In genomic region chr20:62918830-62919229, GRCh38 we compare ENCODE assay signal across 11 cellular contexts. TPM values are rescaled to one million over a fixed set of nuclear protein-coding genes. Genes with fewer than 3 reads are reported as not detected.
DNase-seq lines count a peak whose midpoint lies in the region; ATAC-seq and TF ChIP-seq lines count a peak whose summit lies in the region.
"Had no signal": no experiment of that assay in that cellular context is flagged by ENCODE, and none has a peak within 500 bp of the region (broad histone marks: within the 10 kb centered on the region; RNA-seq: fewer than 3 reads in every experiment).

No MANE protein-coding gene starts in this region.

- H3F3A ChIP-seq in SU-DHL-6 (ENCODE audit: insufficient read depth) = peaks cover 9% of the 10 kb centered on the region; the same call in 1 of the 2 replicates

- no peak for TF ChIP-seq CTCF in SU-DHL-6 (IDR thresholded peaks at IDR 0.05; ENCODE audit: insufficient read depth, low read length, poor library complexity, severe bottlenecking)
- peak in 1 of 11 experiments; percentile 2 for TF ChIP-seq CTCF in spleen (IDR thresholded peaks at IDR 0.05 in 8 of 11, conservative IDR thresholded peaks at IDR 0.05 in 3 of 11)

- peak; percentile 31 for DNase-seq in activated naive CD4-positive, alpha-beta T cell treated with anti-CD3 and anti-CD28 coated beads, Interleukin-2, amount 50 U/mL, for 16 hours
- DNase-seq in spleen (no peak), nucleus accumbens (lab: John Stamatoyannopoulos, UW) (no peak), NCI-H2171 treated with DMSO at 0.1 percent for 48 hours (lab: John Stamatoyannopoulos, UW) (no peak), COLO668 (lab: John Stamatoyannopoulos, UW; ENCODE audit: unreplicated experiment) (no peak), MG63 (no peak)
- DNase-seq: NCI-H526 had no signal

- no peak overlapping the region for H3K9ac ChIP-seq in SU-DHL-6 (ENCODE audit: low read length)

- intact Hi-C loops in spleen (cut with DNase I; ENCODE audit: low total_unique reads) = no loop called here

- H3K4me2 ChIP-seq in SU-DHL-6 (ENCODE audit: low read depth, low read length, poor library complexity, severe bottlenecking) = peak overlapping the region; percentile 40
- H3K4me2 ChIP-seq: hepatocyte had no signal

- ATAC-seq in GM18498 (IDR thresholded peaks at IDR 0.05; ENCODE audit: unreplicated experiment) = peak; percentile 49

- H3K4me1 ChIP-seq in spleen = peaks cover 84 to 100% (median 100%) of the 10 kb centered on the region in 6 donors

- no peaks in the 10 kb centered on the region for H3K27me3 ChIP-seq in SU-DHL-6 (ENCODE audit: low read length)
- H3K27me3 ChIP-seq in spleen (replicated peaks in 1 of 7) = no peaks in the 10 kb centered on the region
- no peaks in the 10 kb centered on the region for H3K27me3 ChIP-seq in MG63
- H3K27me3 ChIP-seq: hepatocyte had no signal

- H3K27ac ChIP-seq in SU-DHL-6 (ENCODE audit: low read depth, low read length) = peak overlapping the region; percentile 28
- peak overlapping the region in 6 of 8 donors; percentile 13 to 77 (median 55) for H3K27ac ChIP-seq in spleen
- H3K27ac ChIP-seq: hepatocyte had no signal

- no peaks in the 10 kb centered on the region for H3K9me3 ChIP-seq in SU-DHL-6 (ENCODE audit: insufficient read depth, low read length)
- no peaks in the 10 kb centered on the region for H3K9me3 ChIP-seq in spleen
- no peaks in the 10 kb centered on the region for H3K9me3 ChIP-seq in MG63

- H3K79me2 ChIP-seq in SU-DHL-6 (ENCODE audit: insufficient read depth, low read length) = peaks cover 100% of the 10 kb centered on the region

- H4K20me1 ChIP-seq in SU-DHL-6 (ENCODE audit: low read depth, low read length) = peaks cover 69% of the 10 kb centered on the region

- H3K4me3 ChIP-seq in SU-DHL-6 (ENCODE audit: insufficient read depth, low read length, poor library complexity, severe bottlenecking) (no peak overlapping the region), spleen (peak overlapping the region in 5 of 8 donors; percentile 1 to 48 (median 9)), MG63 (no peak overlapping the region)
- H3K4me3 ChIP-seq: hepatocyte had no signal

- no peak for TF ChIP-seq POLR2A in spleen (IDR thresholded peaks at IDR 0.05)

- H3K36me3 ChIP-seq in SU-DHL-6 (ENCODE audit: low read length) = 0 out of 2 replicates have a peak, but pooled peaks cover 5% of the 10 kb centered on the region
- H3K36me3 ChIP-seq in spleen = peaks cover 0 to 6% (median under 1%) of the 10 kb centered on the region in 6 donors
- peaks cover 11% of the 10 kb centered on the region for H3K36me3 ChIP-seq in MG63

- 2 to 17% (median 14%) methylated on average over 6 of the region's 6 CpGs for WGBS in spleen, 5 donors

- no peak overlapping the region for H2AFZ ChIP-seq in SU-DHL-6 (ENCODE audit: low read depth, low read length, severe bottlenecking)
- H2AFZ ChIP-seq: hepatocyte had no signal

- H3K9me2 ChIP-seq in SU-DHL-6 (replicated peaks; ENCODE audit: insufficient read depth, low read length) = no peaks in the 10 kb centered on the region

RNA-seq across cellular contexts. Expression of gene DIDO1, which starts 7.5 kb away (rescaled TPM):
- 10 to 100 TPM; 61.2 to 79.6 (median 76.0) TPM for total RNA-seq in spleen
- 10 to 100 TPM; 17.4 to 23.2 (median 17.8) TPM for polyA plus RNA-seq in spleen
- 20.0 and 21.2 TPM in 2 replicates for total RNA-seq in MG63 (2014; rRNA removed; shearing (Covaris generic); ENCODE audit: low replicate concordance)

RNA-seq across cellular contexts. Expression of gene GID8, which starts 19.1 kb away (rescaled TPM):
- total RNA-seq in spleen = 10 to 100 TPM; 26.5 to 33.3 (median 29.6) TPM
- polyA plus RNA-seq in spleen = 10 to 100 TPM in 2 of 3 donors, 1 to 10 TPM in 1; 9.7 to 12.9 (median 12.0) TPM
- 36.6 and 42.1 TPM in 2 replicates for total RNA-seq in MG63 (2014; rRNA removed; shearing (Covaris generic); ENCODE audit: low replicate concordance)

RNA-seq across cellular contexts. Expression of gene SLC17A9, which starts 33.7 kb away (rescaled TPM):
- 10 to 100 TPM; 18.8 to 41.9 (median 31.4) TPM for total RNA-seq in spleen
- polyA plus RNA-seq in spleen = 10 to 100 TPM; 34.4 to 95.3 (median 41.5) TPM
- not detected in 2 replicates for total RNA-seq in MG63 (2014; rRNA removed; shearing (Covaris generic); ENCODE audit: low replicate concordance)
- total RNA-seq: HT1080 had no signal

RNA-seq across cellular contexts. Expression of gene TCFL5, which starts 57.2 kb away (rescaled TPM):
- 1 to 10 TPM; 4.1 to 8.8 (median 6.8) TPM for total RNA-seq in spleen
- 1 to 10 TPM; 4.5 to 6.3 (median 5.3) TPM for polyA plus RNA-seq in spleen
- total RNA-seq in MG63 (2014; rRNA removed; shearing (Covaris generic); ENCODE audit: low replicate concordance) = 16.0 and 25.4 TPM in 2 replicates

Comparison
In these comparisons a context has a peak if more than half of its experiments do, and no peak if none do; other contexts are left out.
1. H3K4me3 ChIP-seq: peak in spleen (5 of 8); none in SU-DHL-6 (single experiment) and MG63 (single experiment).
2. RNA of gene SLC17A9, which starts 33.7 kb away (total RNA-seq): 18.8 to 41.9 TPM in spleen; not detected in MG63; every median in the first group is over 10 times any median in the second.